In genomic region chr19:32165176-32165575, GRCh38 we compare ENCODE assay signal across 36 cellular contexts.
"Had no signal": no experiment of that assay in that cellular context is flagged by ENCODE, and none has a peak within 500 bp of the region (broad histone marks: within the 10 kb centered on the region; RNA-seq: fewer than 3 reads in every experiment).

No MANE protein-coding gene starts in this region.

- H3K27ac Mint-ChIP-seq: activated B cell treated with CpG ODN at 0.5 μM for 24 hours; activated CD8-positive, alpha-beta T cell treated with anti-CD3 and anti-CD28 coated beads for 36 hours; activated naive CD8-positive, alpha-beta T cell treated with anti-CD3 and anti-CD28 coated beads for 36 hours; activated T-cell treated with anti-CD3 and anti-CD28 coated beads, Interleukin-2, amount 50 U/mL, for 72 hours; activated T-helper 17 cell treated with anti-CD3 and anti-CD28 coated beads, Interleukin-2, amount 50 U/mL, for 72 hours; T-helper 1 cell treated with Interleukin-12 subunit alpha and Interleukin-12 subunit beta and Interleukin-4 antibody, amounts not matched to agents 30 μg/mL and 1 μg/mL, for 36 hours had no signal

- ATAC-seq: activated CD8-positive, alpha-beta T cell treated with anti-CD3 and anti-CD28 coated beads for 36 hours; activated T-cell treated with anti-CD3 and anti-CD28 coated beads, Interleukin-2, amount 50 U/mL, for 72 hours; activated T-helper 17 cell treated with anti-CD3 and anti-CD28 coated beads, Interleukin-2, amount 50 U/mL, for 72 hours; PC-3 had no signal

- H3K9me3 Mint-ChIP-seq: activated CD8-positive, alpha-beta T cell treated with anti-CD3 and anti-CD28 coated beads for 36 hours; activated naive CD8-positive, alpha-beta T cell treated with anti-CD3 and anti-CD28 coated beads for 36 hours; activated T-cell treated with anti-CD3 and anti-CD28 coated beads, Interleukin-2, amount 50 U/mL, for 72 hours; activated T-helper 17 cell treated with anti-CD3 and anti-CD28 coated beads, Interleukin-2, amount 50 U/mL, for 72 hours; T-helper 1 cell treated with Interleukin-12 subunit alpha and Interleukin-12 subunit beta and Interleukin-4 antibody, amounts not matched to agents 30 μg/mL and 1 μg/mL, for 36 hours had no signal

- H3K4me3 Mint-ChIP-seq: activated B cell treated with CpG ODN at 0.5 μM for 24 hours; activated CD8-positive, alpha-beta T cell treated with anti-CD3 and anti-CD28 coated beads for 36 hours; activated naive CD8-positive, alpha-beta T cell treated with anti-CD3 and anti-CD28 coated beads for 36 hours; activated T-cell treated with anti-CD3 and anti-CD28 coated beads, Interleukin-2, amount 50 U/mL, for 72 hours; activated T-helper 17 cell treated with anti-CD3 and anti-CD28 coated beads, Interleukin-2, amount 50 U/mL, for 72 hours; T-helper 1 cell treated with Interleukin-12 subunit alpha and Interleukin-12 subunit beta and Interleukin-4 antibody, amounts not matched to agents 30 μg/mL and 1 μg/mL, for 36 hours had no signal

- H3K36me3 Mint-ChIP-seq: activated naive CD8-positive, alpha-beta T cell treated with anti-CD3 and anti-CD28 coated beads for 36 hours had no signal

- DNase-seq: activated B cell treated with CpG ODN at 0.5 μM for 24 hours; activated CD4-positive, alpha-beta T cell treated with anti-CD3 and anti-CD28 coated beads for 4 hours; activated CD4-positive, alpha-beta T cell treated with anti-CD3 and anti-CD28 coated beads, Interleukin-2, amount 50 U/mL, for 4 hours; activated CD4-positive, CD25-positive, alpha-beta regulatory T cell treated with anti-CD3 and anti-CD28 coated beads, Interleukin-2, amount 50 U/mL, for 72 hours; activated CD8-positive, alpha-beta T cell treated with anti-CD3 and anti-CD28 coated beads for 36 hours; activated effector memory CD4-positive, alpha-beta T cell treated with anti-CD3 and anti-CD28 coated beads, Interleukin-2, amount 50 U/mL, for 16 hours; activated naive CD4-positive, alpha-beta T cell; activated naive CD4-positive, alpha-beta T cell treated with anti-CD3 and anti-CD28 coated beads, Interleukin-2, amount 50 U/mL, for 16 hours; activated naive CD8-positive, alpha-beta T cell treated with anti-CD3 and anti-CD28 coated beads for 36 hours; activated T-cell treated with anti-CD3 and anti-CD28 coated beads, Interleukin-2, amount 50 U/mL, for 1 hour; activated T-cell treated with anti-CD3 and anti-CD28 coated beads, Interleukin-2, amount 50 U/mL, for 72 hours; amniotic stem cell; aorta; brain microvascular endothelial cell; central memory CD4-positive, alpha-beta T cell; Karpas-422; KBM-7; NCI-H1105 treated with DMSO at 0.1 percent for 48 hours; NCI-H1436 treated with DMSO at 0.1 percent for 48 hours; NCI-H187; NCI-H2029 treated with DMSO at 0.1 percent for 48 hours; NCI-H2107; NCI-H2171; NCI-H510A; NCI-H526; NCI-H748 treated with DMSO at 0.1 percent for 48 hours; NK-92 treated with Interleukin-12 subunit alpha and Interleukin-12 subunit beta, amount 100 ng/mL, for 24 hours; PC-3; Peyer's patch; RPMI8226; SHP77 treated with DMSO at 0.1 percent for 48 hours; SK-N-SH had no signal

- H3K27me3 Mint-ChIP-seq: activated B cell treated with CpG ODN at 0.5 μM for 24 hours had no signal

- H3K27ac ChIP-seq: brain microvascular endothelial cell, Peyer's patch, SJSA1, VCaP had no signal

- H3K4me3 ChIP-seq: Peyer's patch, SJSA1 had no signal

- H3K4me1 Mint-ChIP-seq: activated B cell treated with CpG ODN at 0.5 μM for 24 hours; activated naive CD8-positive, alpha-beta T cell treated with anti-CD3 and anti-CD28 coated beads for 36 hours; activated T-helper 17 cell treated with anti-CD3 and anti-CD28 coated beads, Interleukin-2, amount 50 U/mL, for 72 hours had no signal
